ENCODE assay signal across 10 cellular contexts in the genomic region with DNA sequence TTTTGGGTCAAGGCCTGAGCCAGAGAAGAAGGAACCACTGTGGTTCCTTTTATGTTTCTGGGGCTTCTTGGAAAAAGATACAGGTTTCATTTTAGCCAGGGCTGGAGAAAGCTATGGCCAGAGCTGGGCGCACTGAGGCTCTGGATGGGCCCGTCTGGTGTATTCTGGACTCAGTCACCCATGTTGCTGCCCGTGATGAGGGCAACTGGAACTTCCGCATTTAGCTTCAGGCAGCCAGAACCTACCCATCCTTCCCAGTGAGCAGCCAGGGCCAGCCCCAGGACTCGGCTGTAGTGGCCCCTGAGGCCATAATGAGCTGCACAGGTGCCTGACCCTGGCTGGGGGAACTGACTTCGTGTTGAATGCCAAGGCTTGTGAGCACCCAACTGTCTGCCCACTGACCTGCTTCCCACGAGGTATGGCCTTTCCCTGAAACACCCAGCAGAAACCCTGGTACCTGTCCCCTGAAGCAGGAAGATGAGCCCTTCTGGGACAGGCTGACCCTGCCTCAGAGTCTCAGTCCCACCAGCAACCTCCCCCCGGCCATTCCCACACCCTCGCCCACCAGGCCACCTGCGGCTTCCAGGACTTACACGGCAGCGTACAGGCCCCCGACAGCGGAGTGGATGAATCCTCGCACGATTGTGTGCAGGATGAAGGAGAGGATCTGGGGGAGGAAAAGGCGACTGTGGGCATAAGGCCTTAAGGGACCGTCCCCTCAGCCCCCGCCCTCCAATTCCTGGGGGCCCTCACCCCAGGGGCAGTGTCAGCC. TPM values are rescaled to one million over a fixed set of nuclear protein-coding genes. Genes with fewer than 3 reads are reported as not detected.
DNase-seq lines count a peak whose midpoint lies in the region; ATAC-seq and TF ChIP-seq lines count a peak whose summit lies in the region.
"Had no signal": no experiment of that assay in that cellular context is flagged by ENCODE, and none has a peak within 500 bp of the region (broad histone marks: within the 10 kb centered on the region; RNA-seq: fewer than 3 reads in every experiment).

No MANE protein-coding gene starts in this region.

- DNase-seq in Calu3 (no peak), SK-N-SH (no peak), left ventricle myocardium superior (no peak), gastrocnemius medialis (peak; percentile 47 to 59), NCI-H1930 (lab: John Stamatoyannopoulos, UW) (no peak)
- DNase-seq: activated CD4-positive, alpha-beta T cell treated with anti-CD3 and anti-CD28 coated beads for 1 hour had no signal

- H3K27ac ChIP-seq in SK-N-SH (ENCODE audit: low read depth in 2 of 2, low read length in 1 of 2), result peak overlapping the region; percentile 40 to 67
- H3K27ac ChIP-seq in gastrocnemius medialis, result peak overlapping the region; percentile 90 to 97 (median 95)

- H2AFZ ChIP-seq in SK-N-SH (ENCODE audit: low read depth), result peak overlapping the region; percentile 53; the same call in 1 of the 2 replicates

- TF ChIP-seq EP300 in SK-N-SH (IDR thresholded peaks at IDR 0.05; ENCODE audit: borderline replicate concordance in 1 of 2, low read depth in 1 of 2, low read length in 1 of 2), result no peak

- TF ChIP-seq POLR2A in gastrocnemius medialis (IDR thresholded peaks at IDR 0.05), result peak in 1 of 2 donors; percentile 9

- no peaks in the 10 kb centered on the region for H3K36me3 Mint-ChIP-seq in Calu3 (ENCODE audit: insufficient read depth, unreplicated experiment)

- H3K4me1 ChIP-seq in SK-N-SH (ENCODE audit: control insufficient read depth in 1 of 2, insufficient read depth in 2 of 2, low read depth in 1 of 2, low read length in 1 of 2), result peaks cover 9 to 10% of the 10 kb centered on the region in 2 experiments; a peak in 1 of 4 replicates
- peaks cover 44 to 47% of the 10 kb centered on the region in 2 donors for H3K4me1 ChIP-seq in gastrocnemius medialis

- BruUV-seq in Calu3 (replicated peaks; lab: Mats Ljungman, UMichigan), result no TSS peak

- TF ChIP-seq RAD21 in SK-N-SH (IDR thresholded peaks at IDR 0.05; ENCODE audit: low read length), result no peak

- CTCF ChIA-PET in Calu3 (lab: Charles Lee), result interaction anchor here (0.9 kb wide), 2 partner anchors 50 to 52 kb away, joined by 3 to 6 read pairs; a partner anchor contains a TSS
- CTCF ChIA-PET in SK-N-SH (lab: Yijun Ruan, JAX), result no interaction called here

- H3K79me2 ChIP-seq in SK-N-SH (ENCODE audit: insufficient read depth), result no peaks in the 10 kb centered on the region

- H3F3A ChIP-seq in SK-N-SH (replicated peaks; ENCODE audit: insufficient read depth), result peaks cover 12% of the 10 kb centered on the region

- no peak overlapping the region for H3K4me3 Mint-ChIP-seq in Calu3 (ENCODE audit: low read depth, unreplicated experiment)
- H3K4me3 Mint-ChIP-seq: central memory CD8-positive, alpha-beta T cell had no signal

- no peaks in the 10 kb centered on the region for H3K9me2 ChIP-seq in SK-N-SH

- H3K9me3 ChIP-seq in SK-N-SH (no peaks in the 10 kb centered on the region), gastrocnemius medialis (no peaks in the 10 kb centered on the region)

- peak overlapping the region; percentile 34; the same call in 1 of the 2 replicates for H3K4me2 ChIP-seq in SK-N-SH

- H3K27me3 Mint-ChIP-seq in Calu3 (ENCODE audit: unreplicated experiment), result no peaks in the 10 kb centered on the region
- H3K27me3 Mint-ChIP-seq: central memory CD8-positive, alpha-beta T cell had no signal

- H3K27me3 ChIP-seq in SK-N-SH (ENCODE audit: insufficient read depth) (no peaks in the 10 kb centered on the region), gastrocnemius medialis (no peaks in the 10 kb centered on the region)

- WGBS in SK-N-SH (ENCODE audit: low lambda C conversion rate), result 93% methylated on average over 17 of the region's 19 CpGs

- peak; percentile 13 for ATAC-seq in left ventricle myocardium superior
- ATAC-seq in gastrocnemius medialis, result peak; percentile 49 to 50
- ATAC-seq in GM21786 (IDR thresholded peaks at IDR 0.05; ENCODE audit: unreplicated experiment), result no peak
- ATAC-seq in HG02852 (IDR thresholded peaks at IDR 0.05; ENCODE audit: unreplicated experiment), result no peak
- ATAC-seq in HG03280 (IDR thresholded peaks at IDR 0.05; ENCODE audit: unreplicated experiment), result no peak

- no peak for TF ChIP-seq CTCF in Calu3 (IDR thresholded peaks at IDR 0.05; ENCODE audit: unreplicated experiment)
- no peak for TF ChIP-seq CTCF in SK-N-SH (IDR thresholded peaks at IDR 0.05)
- TF ChIP-seq CTCF in gastrocnemius medialis (IDR thresholded peaks at IDR 0.05 in 4 of 5, conservative IDR thresholded peaks at IDR 0.05 in 1 of 5), result no peak

- in situ Hi-C loops in gastrocnemius medialis (cut with MboI; ENCODE audit: low sequenced_read_pairs in 4 of 4), result loop anchor here in 2 of 4 donors (5.0 to 10.0 kb wide), 2 partner anchors 54 to 57 kb away; no protein-coding TSS in a partner anchor

- H3K9me3 Mint-ChIP-seq in Calu3 (ENCODE audit: low read depth, unreplicated experiment), result no peaks in the 10 kb centered on the region
- H3K9me3 Mint-ChIP-seq: central memory CD8-positive, alpha-beta T cell had no signal

- POLR2A ChIA-PET in SK-N-SH (lab: Yijun Ruan, JAX), result no interaction called here

- intact Hi-C loops in Calu3 (cut with micrococcal nuclease; ENCODE audit: unreplicated experiment), result no loop called here
- intact Hi-C loops in left ventricle myocardium superior (cut with micrococcal nuclease), result loop anchor here (5.0 kb wide), 1 partner anchor 49 kb away; a partner anchor contains a TSS
- intact Hi-C loops in gastrocnemius medialis (cut with DNase I; ENCODE audit: low total_unique reads), result loop anchor here (1.0 to 10.0 kb wide), 4 partner anchors 12 to 467 kb away; a partner anchor contains a TSS

- no peaks in the 10 kb centered on the region for H3K4me1 Mint-ChIP-seq in Calu3 (ENCODE audit: low read depth, unreplicated experiment)
- H3K4me1 Mint-ChIP-seq: central memory CD8-positive, alpha-beta T cell had no signal

- no peaks in the 10 kb centered on the region for H4K20me1 ChIP-seq in SK-N-SH (ENCODE audit: insufficient read depth)

- no peak overlapping the region for H3K4me3 ChIP-seq in SK-N-SH (ENCODE audit: low read depth in 2 of 2, low read length in 1 of 2)
- H3K4me3 ChIP-seq in gastrocnemius medialis, result peak overlapping the region in 1 of 4 donors; percentile 24

- H3K27ac Mint-ChIP-seq in Calu3 (ENCODE audit: unreplicated experiment), result peak overlapping the region; percentile 56

- H3K36me3 ChIP-seq in SK-N-SH (replicated peaks in 1 of 2; ENCODE audit: control insufficient read depth in 1 of 2, insufficient read depth in 2 of 2, low read length in 1 of 2), result no peaks in the 10 kb centered on the region
- peaks cover 0 to 4% of the 10 kb centered on the region in 2 donors for H3K36me3 ChIP-seq in gastrocnemius medialis

- H3K9ac ChIP-seq in SK-N-SH, result peak overlapping the region; percentile 20; the same call in 1 of the 2 replicates

TF ChIP-seq in SK-N-SH, 30 proteins besides CTCF, POLR2A, EP300 and RAD21 (continues in another document):
- TF ChIP-seq, protein P1, sequence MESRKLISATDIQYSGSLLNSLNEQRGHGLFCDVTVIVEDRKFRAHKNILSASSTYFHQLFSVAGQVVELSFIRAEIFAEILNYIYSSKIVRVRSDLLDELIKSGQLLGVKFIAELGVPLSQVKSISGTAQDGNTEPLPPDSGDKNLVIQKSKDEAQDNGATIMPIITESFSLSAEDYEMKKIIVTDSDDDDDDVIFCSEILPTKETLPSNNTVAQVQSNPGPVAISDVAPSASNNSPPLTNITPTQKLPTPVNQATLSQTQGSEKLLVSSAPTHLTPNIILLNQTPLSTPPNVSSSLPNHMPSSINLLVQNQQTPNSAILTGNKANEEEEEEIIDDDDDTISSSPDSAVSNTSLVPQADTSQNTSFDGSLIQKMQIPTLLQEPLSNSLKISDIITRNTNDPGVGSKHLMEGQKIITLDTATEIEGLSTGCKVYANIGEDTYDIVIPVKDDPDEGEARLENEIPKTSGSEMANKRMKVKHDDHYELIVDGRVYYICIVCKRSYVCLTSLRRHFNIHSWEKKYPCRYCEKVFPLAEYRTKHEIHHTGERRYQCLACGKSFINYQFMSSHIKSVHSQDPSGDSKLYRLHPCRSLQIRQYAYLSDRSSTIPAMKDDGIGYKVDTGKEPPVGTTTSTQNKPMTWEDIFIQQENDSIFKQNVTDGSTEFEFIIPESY (IDR thresholded peaks at IDR 0.05; ENCODE audit: borderline replicate concordance, low read depth), result no peak
- TF ChIP-seq FOXM1 (IDR thresholded peaks at IDR 0.05; ENCODE audit: low read depth) (no peak), ELF1 (IDR thresholded peaks at IDR 0.05) (no peak), GABPA (IDR thresholded peaks at IDR 0.05; ENCODE audit: low read depth) (no peak), POLR2AphosphoS5 (IDR thresholded peaks at IDR 0.05; ENCODE audit: low read depth, low read length) (no peak)
- TF ChIP-seq, protein P2, sequence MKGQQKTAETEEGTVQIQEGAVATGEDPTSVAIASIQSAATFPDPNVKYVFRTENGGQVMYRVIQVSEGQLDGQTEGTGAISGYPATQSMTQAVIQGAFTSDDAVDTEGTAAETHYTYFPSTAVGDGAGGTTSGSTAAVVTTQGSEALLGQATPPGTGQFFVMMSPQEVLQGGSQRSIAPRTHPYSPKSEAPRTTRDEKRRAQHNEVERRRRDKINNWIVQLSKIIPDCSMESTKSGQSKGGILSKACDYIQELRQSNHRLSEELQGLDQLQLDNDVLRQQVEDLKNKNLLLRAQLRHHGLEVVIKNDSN (IDR thresholded peaks at IDR 0.05; ENCODE audit: borderline replicate concordance, low read depth), result no peak
- TF ChIP-seq, protein P3, sequence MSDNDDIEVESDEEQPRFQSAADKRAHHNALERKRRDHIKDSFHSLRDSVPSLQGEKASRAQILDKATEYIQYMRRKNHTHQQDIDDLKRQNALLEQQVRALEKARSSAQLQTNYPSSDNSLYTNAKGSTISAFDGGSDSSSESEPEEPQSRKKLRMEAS (IDR thresholded peaks at IDR 0.05; ENCODE audit: low read depth), result no peak

RNA-seq across cellular contexts. Expression of a gene that starts 15.3 kb away (rescaled TPM):
- total RNA-seq in Calu3 (2022) (52.0 and 59.4 TPM in 2 replicates), left ventricle myocardium superior (52.6 TPM), gastrocnemius medialis (10 to 100 TPM in 3 of 4 donors, 1 to 10 TPM in 1; 9.4 to 24.3 (median 19.6) TPM)
- polyA plus RNA-seq in SK-N-SH (2012; rRNA removed), result 49.1 and 50.4 TPM in 2 replicates
- polyA plus RNA-seq in SK-N-SH (2012; cell fraction: cytosol; rRNA removed), result 61.3 and 63.1 TPM in 2 replicates
- 43.3 and 69.1 TPM in 2 replicates for polyA plus RNA-seq in SK-N-SH (2012; cell fraction: nucleus; rRNA removed)

RNA-seq across cellular contexts. Expression of a gene that starts 50.8 kb away (rescaled TPM):
- total RNA-seq in Calu3 (2022), result 3.3 TPM in 2 replicates
- polyA plus RNA-seq in SK-N-SH (2012; rRNA removed), result 9.8 and 11.0 TPM in 2 replicates
- 4.7 and 8.6 TPM in 2 replicates for polyA plus RNA-seq in SK-N-SH (2012; cell fraction: cytosol; rRNA removed)
- polyA plus RNA-seq in SK-N-SH (2012; cell fraction: nucleus; rRNA removed), result 11.1 and 14.5 TPM in 2 replicates
- total RNA-seq in left ventricle myocardium superior, result 3.1 TPM
- 10 to 100 TPM; 26.9 to 96.9 (median 55.2) TPM for total RNA-seq in gastrocnemius medialis

Comparison
In these comparisons a context has a peak if more than half of its experiments do, and no peak if none do; other contexts are left out.
1. DNase-seq: peak in gastrocnemius medialis (2 of 2); none in Calu3 (single experiment), SK-N-SH (single experiment), left ventricle myocardium superior (single experiment) and NCI-H1930 (0 of 2).
2. ATAC-seq: peak in left ventricle myocardium superior (single experiment) and gastrocnemius medialis (2 of 2); none in GM21786 (single experiment), HG02852 (single experiment) and HG03280 (single experiment).